In the genomic region with DNA sequence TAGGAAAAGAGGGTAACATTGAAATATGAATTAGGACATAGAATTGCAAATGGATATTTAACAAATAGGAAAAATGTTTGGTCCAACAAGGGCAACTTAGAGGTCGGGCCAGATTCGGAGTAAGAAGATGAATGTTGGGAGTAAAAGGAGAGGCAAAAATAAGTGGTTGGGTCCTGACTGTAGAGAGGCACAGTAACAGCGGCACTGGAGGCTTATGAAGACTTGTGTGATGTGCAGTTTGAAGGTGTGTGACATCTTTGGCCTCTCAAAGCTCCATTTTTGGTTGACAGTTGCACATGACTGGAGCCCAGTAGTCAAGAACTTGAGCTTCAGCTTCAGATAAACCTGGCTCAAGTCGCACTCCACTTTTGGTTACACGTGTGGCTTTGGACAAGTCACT, we compare ENCODE assay signal across 7 cellular contexts.
"Had no signal": no experiment of that assay in that cellular context is flagged by ENCODE, and none has a peak within 500 bp of the region (broad histone marks: within the 10 kb centered on the region; RNA-seq: fewer than 3 reads in every experiment).

No MANE protein-coding gene starts in this region.

- H3K4me2 ChIP-seq: KMS-11 had no signal

- H3K9ac ChIP-seq: KMS-11 had no signal

- ATAC-seq: HepG2, K562 had no signal

- H3K27ac ChIP-seq: HL-60, KMS-11 had no signal

- DNase-seq: IMR-90, KBM-7, KG1 had no signal

- H3K4me3 ChIP-seq: K562 had no signal
